ENCODE assay signal across 18 cellular contexts in the genomic region with DNA sequence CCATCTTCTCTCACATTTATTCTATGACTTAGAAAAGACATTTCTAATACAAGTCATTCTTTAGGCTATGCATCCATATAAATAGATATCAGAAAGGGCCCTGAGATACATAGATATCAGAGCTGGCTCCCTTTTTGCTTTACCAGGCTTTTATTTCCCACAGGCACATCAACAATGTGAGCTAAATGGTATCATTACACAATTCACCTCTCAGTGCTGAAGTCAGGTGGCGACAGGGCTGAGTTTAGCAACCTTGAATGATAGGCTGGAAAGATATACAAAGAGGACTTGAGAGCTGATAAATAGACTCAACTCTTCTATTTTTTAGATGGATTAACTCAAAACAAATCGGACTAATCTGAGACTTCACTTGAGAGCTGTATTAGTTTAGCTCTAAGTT.
A peak's percentile ranks its signal among the peaks of the same experiment; 100 is the strongest.
DNase-seq lines count a peak whose midpoint lies in the region; ATAC-seq and TF ChIP-seq lines count a peak whose summit lies in the region.
"Had no signal": no experiment of that assay in that cellular context is flagged by ENCODE, and none has a peak within 500 bp of the region (broad histone marks: within the 10 kb centered on the region; RNA-seq: fewer than 3 reads in every experiment).

No MANE protein-coding gene starts in this region.

- no peaks in the 10 kb centered on the region for H3K9me3 Mint-ChIP-seq in endothelial cell (ENCODE audit: unreplicated experiment)

- no peak overlapping the region for H3K27ac ChIP-seq in left ventricle myocardium inferior (replicated peaks)
- H3K27ac ChIP-seq in WERI-Rb-1: peak overlapping the region; percentile 2; the same call in 1 of the 2 replicates
- H3K27ac ChIP-seq: GM23248 had no signal

- H3K4me3 Mint-ChIP-seq in endothelial cell (ENCODE audit: unreplicated experiment): no peak overlapping the region
- H3K4me3 Mint-ChIP-seq: CD8-positive, alpha-beta memory T cell had no signal

- no peak overlapping the region for H3K27ac Mint-ChIP-seq in endothelial cell (ENCODE audit: unreplicated experiment)
- H3K27ac Mint-ChIP-seq: CD8-positive, alpha-beta memory T cell had no signal

- H3K4me3 ChIP-seq in left ventricle myocardium inferior (no peak overlapping the region), WERI-Rb-1 (ENCODE audit: low read depth, low read length) (no peak overlapping the region)
- H3K4me3 ChIP-seq: GM23248 had no signal

- peak; percentile 27 for ATAC-seq in left ventricle myocardium superior
- ATAC-seq in HG02981 (IDR thresholded peaks at IDR 0.05; ENCODE audit: unreplicated experiment): no peak

- no peaks in the 10 kb centered on the region for H3K4me1 Mint-ChIP-seq in endothelial cell (ENCODE audit: unreplicated experiment)
- H3K4me1 Mint-ChIP-seq: CD8-positive, alpha-beta memory T cell had no signal

- H3K27me3 ChIP-seq in left ventricle myocardium inferior (ENCODE audit: low read depth) (no peaks in the 10 kb centered on the region), WERI-Rb-1 (ENCODE audit: insufficient read depth, low read depth, severe bottlenecking) (no peaks in the 10 kb centered on the region)

- no peaks in the 10 kb centered on the region for H3K27me3 Mint-ChIP-seq in endothelial cell (ENCODE audit: unreplicated experiment)
- H3K27me3 Mint-ChIP-seq: CD8-positive, alpha-beta memory T cell had no signal

- H3K4me1 ChIP-seq in left ventricle myocardium inferior: no peaks in the 10 kb centered on the region

- intact Hi-C loops in left ventricle myocardium superior (cut with micrococcal nuclease) (no loop called here), left ventricle myocardium inferior (cut with micrococcal nuclease) (no loop called here)

- H3K36me3 ChIP-seq in left ventricle myocardium inferior (no peaks in the 10 kb centered on the region), WERI-Rb-1 (no peaks in the 10 kb centered on the region)

- H3K9me3 ChIP-seq in left ventricle myocardium inferior (replicated peaks) (no peaks in the 10 kb centered on the region), WERI-Rb-1 (ENCODE audit: severe bottlenecking) (no peaks in the 10 kb centered on the region)

- DNase-seq in left ventricle myocardium superior (no peak), left ventricle myocardium inferior (no peak), WERI-Rb-1 (no peak), iris pigment epithelial cell (ENCODE audit: low read depth) (peak; percentile 76), pons (ENCODE audit: low spot score) (no peak), endothelial cell (ENCODE audit: low spot score) (no peak)
- DNase-seq: C1 segment of cervical spinal cord; CD8-positive, alpha-beta memory T cell; HCEC 1CT; KBM-7; MV-4-11; NCI-H2029; NCI-H524 treated with DMSO at 0.1 percent for 48 hours; NK-92 treated with Interleukin-12 subunit alpha and Interleukin-12 subunit beta, amount 100 ng/mL, for 24 hours; Right ventricle myocardium superior; SW 1271 had no signal

- H3K36me3 Mint-ChIP-seq in endothelial cell (ENCODE audit: low read depth, unreplicated experiment): no peaks in the 10 kb centered on the region
- H3K36me3 Mint-ChIP-seq: CD8-positive, alpha-beta memory T cell had no signal

- TF ChIP-seq CTCF in left ventricle myocardium inferior (IDR thresholded peaks at IDR 0.05; ENCODE audit: borderline replicate concordance) (no peak), WERI-Rb-1 (IDR thresholded peaks at IDR 0.05; ENCODE audit: low read depth, low read length) (no peak), endothelial cell (IDR thresholded peaks at IDR 0.05; ENCODE audit: unreplicated experiment) (no peak)
